In genomic region chr7:123633553-123633952, GRCh38 we compare ENCODE assay signal across 12 cellular contexts. TPM values are rescaled to one million over a fixed set of nuclear protein-coding genes. Genes with fewer than 3 reads are reported as not detected.
DNase-seq lines count a peak whose midpoint lies in the region; ATAC-seq and TF ChIP-seq lines count a peak whose summit lies in the region.
"Had no signal": no experiment of that assay in that cellular context is flagged by ENCODE, and none has a peak within 500 bp of the region (broad histone marks: within the 10 kb centered on the region; RNA-seq: fewer than 3 reads in every experiment).

No MANE protein-coding gene starts in this region.

- H3K79me2 ChIP-seq in fibroblast of lung (ENCODE audit: control insufficient read depth, insufficient read depth, low read length) = no peaks in the 10 kb centered on the region

- no peak for TF ChIP-seq CTCF in fibroblast of lung (conservative IDR thresholded peaks at IDR 0.05 in 1 of 2, IDR thresholded peaks at IDR 0.05 in 1 of 2; ENCODE audit: low read depth in 1 of 2, low read length in 2 of 2)

- no peaks in the 10 kb centered on the region for H3K9me3 Mint-ChIP-seq in stimulated activated effector memory CD8-positive, alpha-beta T cell treated with anti-CD3 and anti-CD28 coated beads, Interleukin-12 subunit alpha, Interleukin-12 subunit beta, amount 100 ng/mL, for 72 hours

- no peak overlapping the region for H3K4me3 ChIP-seq in SJSA1
- peak overlapping the region in 1 of 4 experiments; percentile 15 for H3K4me3 ChIP-seq in fibroblast of lung (replicated peaks in 1 of 4; ENCODE audit: control extremely low read depth in 1 of 4, insufficient read depth in 1 of 4, low read depth in 3 of 4, low read length in 4 of 4)
- H3K4me3 ChIP-seq: prostate gland had no signal

- no peak overlapping the region for H3K4me3 Mint-ChIP-seq in stimulated activated effector memory CD8-positive, alpha-beta T cell treated with anti-CD3 and anti-CD28 coated beads, Interleukin-12 subunit alpha, Interleukin-12 subunit beta, amount 100 ng/mL, for 72 hours
- H3K4me3 Mint-ChIP-seq: CD4-positive, alpha-beta memory T cell had no signal

- H3K9me3 ChIP-seq in SJSA1 (replicated peaks) (no peaks in the 10 kb centered on the region), fibroblast of lung (ENCODE audit: control insufficient read depth, insufficient read depth, low read depth, low read length) (no peaks in the 10 kb centered on the region)
- H3K9me3 ChIP-seq: prostate gland had no signal

- no peaks in the 10 kb centered on the region for H3K4me1 Mint-ChIP-seq in stimulated activated effector memory CD8-positive, alpha-beta T cell treated with anti-CD3 and anti-CD28 coated beads, Interleukin-12 subunit alpha, Interleukin-12 subunit beta, amount 100 ng/mL, for 72 hours
- H3K4me1 Mint-ChIP-seq: CD4-positive, alpha-beta memory T cell had no signal

- H3K4me1 ChIP-seq in SJSA1 (replicated peaks) (peaks cover 10% of the 10 kb centered on the region), fibroblast of lung (ENCODE audit: control insufficient read depth, extremely low read depth, insufficient read depth, low read length) (no peaks in the 10 kb centered on the region)

- DNase-seq in GM04504 (ENCODE audit: low read depth) (peak; percentile 35), SJSA1 (ENCODE audit: low read depth in 1 of 2, low spot score in 2 of 2) (peak; percentile 61 to 72), fibroblast of lung (ENCODE audit: low read depth in 2 of 2) (peak; percentile 60 to 81), pulmonary artery endothelial cell (ENCODE audit: low read depth, low spot score) (peak; percentile 93), NCI-H2196 (lab: John Stamatoyannopoulos, UW; ENCODE audit: unreplicated experiment) (no peak), T1000 (lab: John Stamatoyannopoulos, UW) (no peak)
- no peak for DNase-seq in stimulated activated effector memory CD8-positive, alpha-beta T cell treated with anti-CD3 and anti-CD28 coated beads, Interleukin-12 subunit alpha, Interleukin-12 subunit beta, amount 100 ng/mL, for 72 hours (ENCODE audit: low spot score in 2 of 2)
- DNase-seq: activated CD4-positive, CD25-positive, alpha-beta regulatory T cell treated with anti-CD3 and anti-CD28 coated beads, Interleukin-2, amount 50 U/mL, for 72 hours; CD4-positive, alpha-beta memory T cell; NCI-H187 treated with DMSO at 0.1 percent for 48 hours had no signal

- no peaks in the 10 kb centered on the region for H3K36me3 ChIP-seq in SJSA1
- no peaks in the 10 kb centered on the region for H3K36me3 ChIP-seq in fibroblast of lung (ENCODE audit: control insufficient read depth, insufficient read depth, low read length)
- H3K36me3 ChIP-seq: prostate gland had no signal

- no peak overlapping the region for H3K27ac Mint-ChIP-seq in stimulated activated effector memory CD8-positive, alpha-beta T cell treated with anti-CD3 and anti-CD28 coated beads, Interleukin-12 subunit alpha, Interleukin-12 subunit beta, amount 100 ng/mL, for 72 hours
- H3K27ac Mint-ChIP-seq: CD4-positive, alpha-beta memory T cell had no signal

- H3K27me3 ChIP-seq in SJSA1 (replicated peaks) (no peaks in the 10 kb centered on the region), fibroblast of lung (ENCODE audit: control insufficient read depth, insufficient read depth, low read length) (no peaks in the 10 kb centered on the region)

- no peaks in the 10 kb centered on the region for H3K36me3 Mint-ChIP-seq in stimulated activated effector memory CD8-positive, alpha-beta T cell treated with anti-CD3 and anti-CD28 coated beads, Interleukin-12 subunit alpha, Interleukin-12 subunit beta, amount 100 ng/mL, for 72 hours
- H3K36me3 Mint-ChIP-seq: CD4-positive, alpha-beta memory T cell had no signal

- H3K9ac ChIP-seq in fibroblast of lung (ENCODE audit: insufficient read depth, low read length) = no peak overlapping the region

- H3K4me2 ChIP-seq in fibroblast of lung (ENCODE audit: extremely low read depth, insufficient read depth, low read length) = no peak overlapping the region

- ATAC-seq in GM19023 (IDR thresholded peaks at IDR 0.05; ENCODE audit: unreplicated experiment) = no peak
- ATAC-seq in stimulated activated effector memory CD8-positive, alpha-beta T cell treated with anti-CD3 and anti-CD28 coated beads, Interleukin-12 subunit alpha, Interleukin-12 subunit beta, amount 100 ng/mL, for 72 hours = no peak

- peak overlapping the region; percentile 23 for H3K27ac ChIP-seq in SJSA1
- H3K27ac ChIP-seq in fibroblast of lung (ENCODE audit: insufficient read depth, low read length) = no peak overlapping the region
- H3K27ac ChIP-seq: prostate gland had no signal

- no peak overlapping the region for H2AFZ ChIP-seq in fibroblast of lung (ENCODE audit: low read length)

- H4K20me1 ChIP-seq in fibroblast of lung (ENCODE audit: control insufficient read depth, extremely low read depth, insufficient read depth, low read length) = no peaks in the 10 kb centered on the region

RNA-seq across cellular contexts. Expression of gene LMOD2, which starts 22.1 kb away (rescaled TPM):
- total RNA-seq in SJSA1 (2014; rRNA removed; shearing (Covaris generic)) = not detected in 2 replicates
- total RNA-seq in fibroblast of lung = not detected in 2 replicates
- polyA plus RNA-seq in fibroblast of lung = not detected in 2 replicates
- not detected in 2 replicates for polyA plus RNA-seq in fibroblast of lung (2012)
- polyA minus RNA-seq in fibroblast of lung (ENCODE audit: low replicate concordance) = not detected in 2 replicates
- total RNA-seq in pulmonary artery endothelial cell = 0.07 TPM in 1 of 2 replicates, not detected in the other
- total RNA-seq: CD4-positive, alpha-beta memory T cell had no signal

RNA-seq across cellular contexts. Expression of gene ASB15, which starts 31.9 kb away (rescaled TPM):
- total RNA-seq in SJSA1 (2014; rRNA removed; shearing (Covaris generic)) = 1.0 and 1.4 TPM in 2 replicates
- total RNA-seq in fibroblast of lung (not detected in 2 replicates), pulmonary artery endothelial cell (not detected in 2 replicates)
- polyA plus RNA-seq in fibroblast of lung = not detected in 2 replicates
- not detected in 2 replicates for polyA plus RNA-seq in fibroblast of lung (2012)
- not detected in 2 replicates for polyA minus RNA-seq in fibroblast of lung (ENCODE audit: low replicate concordance)
- total RNA-seq: CD4-positive, alpha-beta memory T cell had no signal

Comparison
In these comparisons a context has a peak if more than half of its experiments do, and no peak if none do; other contexts are left out.
1. DNase-seq: peak in GM04504 (single experiment), SJSA1 (2 of 2), fibroblast of lung (2 of 2) and pulmonary artery endothelial cell (single experiment); none in NCI-H2196 (single experiment), T1000 (single experiment) and stimulated activated effector memory CD8-positive, alpha-beta T cell treated with anti-CD3 and anti-CD28 coated beads, Interleukin-12 subunit alpha, Interleukin-12 subunit beta, amount 100 ng/mL, for 72 hours (0 of 2).